25 cellular contexts compared by ENCODE assay signal in the genomic region with DNA sequence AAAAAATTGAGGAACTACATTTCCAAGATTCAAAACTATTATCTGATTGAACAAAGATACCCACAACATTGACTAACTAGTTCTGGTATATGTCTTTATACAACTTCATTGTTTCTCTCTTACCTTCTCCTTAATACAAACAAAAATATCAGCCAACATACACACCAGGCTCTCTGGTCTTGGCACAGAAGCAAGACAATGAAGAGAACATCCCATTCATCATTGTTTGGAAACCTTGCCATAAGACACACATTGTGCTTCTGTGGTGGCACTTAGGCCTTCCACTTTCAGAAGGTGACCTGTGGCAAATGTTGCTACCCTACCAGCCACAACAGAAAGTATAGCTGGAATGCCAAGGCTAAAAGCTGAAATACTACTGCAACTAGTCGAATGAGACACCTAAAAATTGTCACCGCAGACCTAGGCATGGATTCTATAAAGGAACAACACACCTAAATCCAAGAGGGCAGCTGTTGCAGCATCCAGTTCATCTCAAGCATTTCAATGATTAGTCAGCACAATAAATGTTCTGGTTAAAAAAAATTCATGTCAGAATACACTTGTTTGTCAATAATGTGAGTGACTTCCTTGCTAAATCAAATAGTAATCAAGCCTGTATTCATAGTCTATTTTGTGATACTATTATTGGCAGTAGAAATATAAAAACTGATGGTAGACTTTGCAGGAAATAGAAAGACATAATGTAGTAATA. TPM values are rescaled to one million over a fixed set of nuclear protein-coding genes. Genes with fewer than 3 reads are reported as not detected.
DNase-seq lines count a peak whose midpoint lies in the region; ATAC-seq, FAIRE-seq and TF ChIP-seq lines count a peak whose summit lies in the region.
"Had no signal": no experiment of that assay in that cellular context is flagged by ENCODE, and none has a peak within 500 bp of the region (broad histone marks: within the 10 kb centered on the region; RNA-seq: fewer than 3 reads in every experiment).

No MANE protein-coding gene starts in this region.

- TF ChIP-seq RAD21 in HepG2 (CRISPR knock-in tag; IDR thresholded peaks at IDR 0.05), result no peak

- TF ChIP-seq EP300 in HepG2 (IDR thresholded peaks at IDR 0.05; ENCODE audit: low read depth in 2 of 2, low read length in 2 of 2), result no peak
- no peak for TF ChIP-seq EP300 in HepG2 (CRISPR knock-in tag; IDR thresholded peaks at IDR 0.05; ENCODE audit: borderline replicate concordance)

- BruUV-seq in HepG2 (replicated peaks; lab: Mats Ljungman, UMichigan), result no TSS peak

- no peak overlapping the region for H3K27ac Mint-ChIP-seq in endodermal cell
- H3K27ac Mint-ChIP-seq: CD8-positive, alpha-beta memory T cell; H9; HFFc6 had no signal

- H3K4me2 ChIP-seq in HepG2 (ENCODE audit: low read depth, low read length), result no peak overlapping the region
- H3K4me2 ChIP-seq: KMS-11 had no signal

- DNase-seq in DMS53 (lab: John Stamatoyannopoulos, UW), result peak; percentile 49
- DNase-seq in DMS53 treated with DMSO at 0.1 percent for 48 hours (lab: John Stamatoyannopoulos, UW; ENCODE audit: unreplicated experiment), result no peak
- DNase-seq in HepG2 (ENCODE audit: low spot score), result no peak
- no peak for DNase-seq in right lobe of liver
- DNase-seq in bronchial epithelial cell (ENCODE audit: low read depth), result no peak
- DNase-seq in SIG-M5 treated with dmso at 0.1 percent for 504 hours (lab: John Stamatoyannopoulos, UW; ENCODE audit: unreplicated experiment), result no peak
- DNase-seq in stimulated activated CD4-positive, alpha-beta T cell treated with anti-CD3 and anti-CD28 coated beads, Interleukin-4, amount 100 ng/mL, for 24 hours, result no peak
- DNase-seq in endodermal cell, result no peak
- DNase-seq: AML-193; C1 segment of cervical spinal cord; Calu3; CD8-positive, alpha-beta memory T cell; DMS153; H9; HFFc6; MV-4-11; NCI-H1105 treated with DMSO at 0.1 percent for 48 hours; NCI-H2107; NK-92 treated with Interleukin-12 subunit alpha and Interleukin-12 subunit beta, amount 100 ng/mL, for 24 hours; T-helper 2 cell had no signal

- no peaks in the 10 kb centered on the region for H3K36me3 Mint-ChIP-seq in endodermal cell (ENCODE audit: low read depth)
- H3K36me3 Mint-ChIP-seq: CD8-positive, alpha-beta memory T cell had no signal

- no peaks in the 10 kb centered on the region for H3K9me3 Mint-ChIP-seq in endodermal cell
- H3K9me3 Mint-ChIP-seq: CD8-positive, alpha-beta memory T cell; H9; HFFc6 had no signal

- H3K79me2 ChIP-seq in HepG2 (ENCODE audit: insufficient read depth, low read length), result no peaks in the 10 kb centered on the region

- H3K36me3 ChIP-seq in HepG2 (replicated peaks in 1 of 2; ENCODE audit: control insufficient read depth in 1 of 2, insufficient read depth in 2 of 2, low read length in 2 of 2), result no peaks in the 10 kb centered on the region
- no peaks in the 10 kb centered on the region for H3K36me3 ChIP-seq in right lobe of liver
- H3K36me3 ChIP-seq in bronchial epithelial cell (ENCODE audit: control insufficient read depth, insufficient read depth, low read length), result no peaks in the 10 kb centered on the region
- no peaks in the 10 kb centered on the region for H3K36me3 ChIP-seq in endodermal cell (ENCODE audit: control insufficient read depth, insufficient read depth, low read length)

- no peaks in the 10 kb centered on the region for H3K9me3 ChIP-seq in HepG2 (ENCODE audit: low read length)
- peaks cover 0 to 3% (median 0%) of the 10 kb centered on the region in 4 donors for H3K9me3 ChIP-seq in right lobe of liver
- no peaks in the 10 kb centered on the region for H3K9me3 ChIP-seq in endodermal cell (ENCODE audit: control insufficient read depth, low read length)

- H3K27me3 ChIP-seq in HepG2 (ENCODE audit: control insufficient read depth in 1 of 2, insufficient read depth in 2 of 2, low read length in 2 of 2) (peaks cover 0 to 6% of the 10 kb centered on the region in 2 experiments; a peak in 1 of 5 replicates), right lobe of liver (no peaks in the 10 kb centered on the region), bronchial epithelial cell (ENCODE audit: control insufficient read depth, insufficient read depth, low read length) (no peaks in the 10 kb centered on the region), endodermal cell (ENCODE audit: control insufficient read depth, insufficient read depth, low read length, poor library complexity, severe bottlenecking) (no peaks in the 10 kb centered on the region)

- WGBS in HepG2 (ENCODE audit: low lambda C conversion rate), result 25% methylated on average over 2 of the region's 2 CpGs
- 78% methylated on average over 2 of the region's 2 CpGs for WGBS in right lobe of liver (ENCODE audit: insufficient coverage, low coverage, low lambda C conversion rate, missing lambda C conversion rate)
- WGBS in endodermal cell (ENCODE audit: insufficient coverage in 1 of 2, insufficient read length in 1 of 2), 2 experiments, result 92 to 93% methylated on average over 2 of the region's 2 CpGs

- no peak overlapping the region for H2AFZ ChIP-seq in HepG2 (ENCODE audit: low read length)

- no peak for ATAC-seq in HepG2
- no peak for ATAC-seq in right lobe of liver

- in situ Hi-C loops in HepG2 (cut with HindIII; ENCODE audit: extremely low pct_ligation_motif_present, low pct_unique_long_range_greater_than_20kb), result no loop called here

- H3K9ac ChIP-seq in HepG2 (ENCODE audit: insufficient read depth, low read depth, low read length) (no peak overlapping the region), endodermal cell (ENCODE audit: extremely low read depth, low read length, poor library complexity, severe bottlenecking) (no peak overlapping the region)
- H3K9ac ChIP-seq: KMS-11 had no signal

- H3K4me3 Mint-ChIP-seq in endodermal cell, result no peak overlapping the region
- H3K4me3 Mint-ChIP-seq: CD8-positive, alpha-beta memory T cell; H9; HFFc6 had no signal

- POLR2A ChIA-PET in HepG2 (lab: Yijun Ruan, JAX), result no interaction called here

- intact Hi-C loops in HepG2 (cut with micrococcal nuclease; ENCODE audit: unreplicated experiment), result no loop called here
- intact Hi-C loops in right lobe of liver (cut with DNase I), result no loop called here

- TF ChIP-seq POLR2A in HepG2 (IDR thresholded peaks at IDR 0.05; ENCODE audit: insufficient read depth in 1 of 2, low read depth in 2 of 2, low read length in 2 of 2) (no peak), right lobe of liver (IDR thresholded peaks at IDR 0.05) (no peak)

- peaks cover 50% of the 10 kb centered on the region for H3K4me1 Mint-ChIP-seq in endodermal cell
- H3K4me1 Mint-ChIP-seq: CD8-positive, alpha-beta memory T cell had no signal

- TF ChIP-seq CTCF in HepG2 (CRISPR knock-in tag; IDR thresholded peaks at IDR 0.05), result no peak
- no peak for TF ChIP-seq CTCF in right lobe of liver (IDR thresholded peaks at IDR 0.05)
- no peak for TF ChIP-seq CTCF in bronchial epithelial cell (IDR thresholded peaks at IDR 0.05; ENCODE audit: insufficient read depth, low read length, severe bottlenecking)
- TF ChIP-seq CTCF in endodermal cell (conservative IDR thresholded peaks at IDR 0.05), result no peak

- H3K4me3 ChIP-seq in HepG2 (replicated peaks in 1 of 3; ENCODE audit: insufficient read depth in 1 of 3, low read depth in 2 of 3, low read length in 3 of 3), result no peak overlapping the region
- H3K4me3 ChIP-seq in right lobe of liver, result no peak overlapping the region
- H3K4me3 ChIP-seq in bronchial epithelial cell (ENCODE audit: low read depth, low read length), result no peak overlapping the region
- H3K4me3 ChIP-seq in endodermal cell (ENCODE audit: low read length), result no peak overlapping the region

- no peak overlapping the region for H3K27ac ChIP-seq in HepG2 (ENCODE audit: extremely low read length, insufficient read depth, low read length)
- H3K27ac ChIP-seq in right lobe of liver, result no peak overlapping the region
- H3K27ac ChIP-seq in endodermal cell (ENCODE audit: low read depth, low read length), result no peak overlapping the region
- H3K27ac ChIP-seq: 22Rv1, HL-60, KMS-11 had no signal

- FAIRE-seq in HepG2 (lab: Jason Lieb, UNC) (no peak), bronchial epithelial cell (lab: Jason Lieb, UNC) (peak; percentile 60)
- FAIRE-seq: RCC 7860 had no signal

- H3K4me1 ChIP-seq in HepG2 (ENCODE audit: insufficient read depth, low read length) (no peaks in the 10 kb centered on the region), right lobe of liver (no peaks in the 10 kb centered on the region), endodermal cell (ENCODE audit: control insufficient read depth, insufficient read depth, low read length) (peaks cover 21% of the 10 kb centered on the region)

- H3K27me3 Mint-ChIP-seq in endodermal cell (ENCODE audit: insufficient read depth), result no peaks in the 10 kb centered on the region

- CTCF ChIA-PET in HepG2 (lab: Yijun Ruan, JAX; ENCODE audit: low intra/inter-chr PET ratio, low total read pairs), result no interaction called here

- no peaks in the 10 kb centered on the region for H4K20me1 ChIP-seq in HepG2 (ENCODE audit: insufficient read depth, low read length)

RNA-seq across cellular contexts. Expression of a gene that starts 26.3 kb away (rescaled TPM):
- total RNA-seq in HepG2 (2016; rRNA removed; fragmentation: Illumina TruSeq; extraction: Trizol), result 0.04 TPM in 1 of 2 replicates, not detected in the other
- not detected in 2 replicates for total RNA-seq in HepG2 (2016; cell fraction: cytosol; rRNA removed; fragmentation: Illumina TruSeq; extraction: Trizol; ENCODE audit: low read depth)
- not detected in 2 replicates for total RNA-seq in HepG2 (2016; cell fraction: insoluble cytoplasmic fraction; rRNA removed; fragmentation: Illumina TruSeq; extraction: Trizol)
- total RNA-seq in HepG2 (2016; cell fraction: membrane; rRNA removed; fragmentation: Illumina TruSeq; extraction: Trizol), result not detected in 2 replicates
- total RNA-seq in HepG2 (2016; cell fraction: nucleus; rRNA removed; fragmentation: Illumina TruSeq; extraction: Trizol), result not detected in 2 replicates
- 0.01 TPM in 1 of 2 replicates, not detected in the other for polyA plus RNA-seq in HepG2 (2011; rRNA removed)
- polyA plus RNA-seq in HepG2 (2011; cell fraction: cytosol; rRNA removed), result 0.03 TPM in 1 of 2 replicates, not detected in the other
- not detected in 2 replicates for polyA plus RNA-seq in HepG2 (2011; cell fraction: nucleus; rRNA removed)
- not detected in 2 replicates for polyA plus RNA-seq in HepG2 (2012)
- not detected in 2 replicates for polyA plus RNA-seq in HepG2 (2016; cell fraction: cytosol; fragmentation: Illumina TruSeq; extraction: Trizol; ENCODE audit: low read depth)
- polyA plus RNA-seq in HepG2 (2016; cell fraction: insoluble cytoplasmic fraction; fragmentation: Illumina TruSeq; extraction: Trizol; ENCODE audit: low read depth), result not detected in 2 replicates
- not detected in 2 replicates for polyA plus RNA-seq in HepG2 (2016; cell fraction: membrane; fragmentation: Illumina TruSeq; extraction: Trizol; ENCODE audit: low read depth)
- polyA plus RNA-seq in HepG2 (2016; cell fraction: nucleus; fragmentation: Illumina TruSeq; extraction: Trizol; ENCODE audit: insufficient read depth, low read depth), result not detected in 2 replicates
- not detected in 2 replicates for polyA minus RNA-seq in HepG2 (2011; rRNA and poly(A)+ RNA removed; ENCODE audit: low replicate concordance)
- not detected in 2 replicates for polyA minus RNA-seq in HepG2 (2011; cell fraction: cytosol; rRNA and poly(A)+ RNA removed)
- not detected in 2 replicates for polyA minus RNA-seq in HepG2 (2011; cell fraction: nucleus; rRNA and poly(A)+ RNA removed)
- total RNA-seq in right lobe of liver, result under 1 TPM; 0.26 to 0.86 (median 0.58) TPM
- total RNA-seq in bronchial epithelial cell, result 0.13 TPM in 1 of 2 replicates, not detected in the other
- 1 to 10 TPM; 1.9 to 4.2 TPM for total RNA-seq in endodermal cell
- 80.4 TPM for polyA plus RNA-seq in endodermal cell (2013, experiment 1 of 2)
- polyA plus RNA-seq in endodermal cell (2013, experiment 2 of 2), result 73.4 TPM
- total RNA-seq: Calu3, HT-29 had no signal
- polyA plus RNA-seq: CD8-positive, alpha-beta memory T cell had no signal
